ENCODE assay signal across 8 cellular contexts in the genomic region with DNA sequence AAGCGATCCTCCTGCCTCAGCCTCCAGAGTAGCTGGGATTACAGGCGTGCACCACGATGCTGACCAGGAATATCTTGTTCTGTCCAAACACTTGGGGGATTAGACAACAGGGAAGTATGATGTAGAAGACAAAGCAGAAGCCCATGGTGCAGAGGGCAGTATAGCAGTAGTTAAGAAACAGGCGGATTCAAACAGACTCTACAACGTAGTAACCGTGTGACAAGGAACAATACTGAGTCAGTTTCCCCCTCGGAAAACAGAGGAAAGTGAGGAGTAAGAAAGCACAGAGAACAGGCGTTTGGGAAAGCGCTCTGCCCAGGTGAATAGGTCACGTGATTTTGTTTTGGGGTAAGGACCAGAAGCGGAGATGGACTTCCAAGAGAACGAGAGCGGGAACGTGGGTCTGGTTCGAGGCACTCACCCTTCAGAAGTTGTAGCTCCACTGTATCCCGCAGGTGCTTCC. TPM values are rescaled to one million over a fixed set of nuclear protein-coding genes. Genes with fewer than 3 reads are reported as not detected.
DNase-seq lines count a peak whose midpoint lies in the region; ATAC-seq and TF ChIP-seq lines count a peak whose summit lies in the region.

No MANE protein-coding gene starts in this region.

- H3K4me3 ChIP-seq in heart right ventricle (peak overlapping the region; percentile 73 to 100 (median 92)), dorsolateral prefrontal cortex (peak overlapping the region; percentile 68 to 100 (median 95)), neural cell (ENCODE audit: low read length) (peak overlapping the region; percentile 80)

- TF ChIP-seq EP300 in Ishikawa (IDR thresholded peaks at IDR 0.05; ENCODE audit: borderline replicate concordance) = no peak
- TF ChIP-seq EP300 in neural cell (conservative IDR thresholded peaks at IDR 0.05; ENCODE audit: poor library complexity, severe bottlenecking) = no peak

- no peaks in the 10 kb centered on the region for H4K20me1 ChIP-seq in neural cell (ENCODE audit: insufficient read depth)

- H3K36me3 ChIP-seq in heart right ventricle = peaks cover 0 to 66% (median 6%) of the 10 kb centered on the region in 9 donors
- no peaks in the 10 kb centered on the region for H3K36me3 ChIP-seq in neural cell (ENCODE audit: insufficient read depth, low read length)

- H3K27me3 ChIP-seq in heart right ventricle (no peaks in the 10 kb centered on the region), dorsolateral prefrontal cortex (no peaks in the 10 kb centered on the region), neural cell (ENCODE audit: insufficient read depth, low read depth, low read length) (no peaks in the 10 kb centered on the region)

- ATAC-seq in heart right ventricle (peak in 3 of 8 donors; percentile 2 to 3 (median 2)), HG02981 (IDR thresholded peaks at IDR 0.05; ENCODE audit: unreplicated experiment) (no peak)

- TF ChIP-seq RAD21 in Ishikawa (IDR thresholded peaks at IDR 0.05; ENCODE audit: low read depth) (no peak), neural cell (conservative IDR thresholded peaks at IDR 0.05) (no peak)

- H3K9me2 ChIP-seq in neural cell (ENCODE audit: insufficient read depth, low read length) = no peaks in the 10 kb centered on the region

- TF ChIP-seq CTCF in heart right ventricle (IDR thresholded peaks at IDR 0.05) = no peak
- TF ChIP-seq CTCF in dorsolateral prefrontal cortex (IDR thresholded peaks at IDR 0.05 in 54 of 56, conservative IDR thresholded peaks at IDR 0.05 in 2 of 56; ENCODE audit: low read depth in 1 of 56, partially characterized antibody in 56 of 56) = no peak
- no peak for TF ChIP-seq CTCF in neural cell (IDR thresholded peaks at IDR 0.05; ENCODE audit: poor library complexity, severe bottlenecking)

- H3F3A ChIP-seq in neural cell (ENCODE audit: insufficient read depth, low read length, poor library complexity, severe bottlenecking) = no peaks in the 10 kb centered on the region

- peaks cover 26% of the 10 kb centered on the region for H3K79me2 ChIP-seq in neural cell (replicated peaks; ENCODE audit: insufficient read depth, low read length)

- H3K9me3 ChIP-seq in heart right ventricle = no peaks in the 10 kb centered on the region
- H3K9me3 ChIP-seq in neural cell (ENCODE audit: low read length) = no peaks in the 10 kb centered on the region

- peak overlapping the region; percentile 91 for H3K9ac ChIP-seq in neural cell (ENCODE audit: low read length)

- DNase-seq in heart right ventricle = no peak
- no peak for DNase-seq in cardiac septum (ENCODE audit: low spot score)
- no peak for DNase-seq in dorsolateral prefrontal cortex
- DNase-seq in stimulated activated CD4-positive, alpha-beta T cell treated with anti-CD3 and anti-CD28 coated beads, Interleukin-1b, Interleukin-23, amount 100 ng/mL, for 48 hours = no peak
- no peak for DNase-seq in GM19238 (ENCODE audit: insufficient read length, low spot score)

- H3K4me2 ChIP-seq in neural cell (ENCODE audit: low read length) = peak overlapping the region; percentile 94

- intact Hi-C loops in heart right ventricle (cut with DNase I) = loop anchor here in 4 of 10 donors (1.0 to 10.0 kb wide), 3 partner anchors 45 to 127 kb away; a partner anchor contains a TSS
- intact Hi-C loops in cardiac septum (cut with DNase I) = loop anchor here (5.0 kb wide), 1 partner anchor 45 kb away; a partner anchor contains a TSS
- intact Hi-C loops in dorsolateral prefrontal cortex (cut with DNase I) = loop anchor here (2.0 to 10.0 kb wide), 4 partner anchors 19 to 453 kb away; a partner anchor contains a TSS

- peak overlapping the region; percentile 66 for H2AFZ ChIP-seq in neural cell (ENCODE audit: low read depth, low read length)

- 2 to 3% methylated on average over 16 of the region's 16 CpGs for WGBS in heart right ventricle, 2 donors

- H3K4me1 ChIP-seq in heart right ventricle = peaks cover 8 to 44% (median 35%) of the 10 kb centered on the region in 9 donors

- H3K27ac ChIP-seq in heart right ventricle (peak overlapping the region in 9 of 10 donors; percentile 82 to 96 (median 92)), dorsolateral prefrontal cortex (peak overlapping the region in 56 of 59 donors; percentile 81 to 100 (median 98)), neural cell (ENCODE audit: low read length) (peak overlapping the region; percentile 97)

TF ChIP-seq in Ishikawa, 13 proteins besides CTCF, POLR2A, EP300 and RAD21:
- TF ChIP-seq, protein P1, sequence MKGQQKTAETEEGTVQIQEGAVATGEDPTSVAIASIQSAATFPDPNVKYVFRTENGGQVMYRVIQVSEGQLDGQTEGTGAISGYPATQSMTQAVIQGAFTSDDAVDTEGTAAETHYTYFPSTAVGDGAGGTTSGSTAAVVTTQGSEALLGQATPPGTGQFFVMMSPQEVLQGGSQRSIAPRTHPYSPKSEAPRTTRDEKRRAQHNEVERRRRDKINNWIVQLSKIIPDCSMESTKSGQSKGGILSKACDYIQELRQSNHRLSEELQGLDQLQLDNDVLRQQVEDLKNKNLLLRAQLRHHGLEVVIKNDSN (IDR thresholded peaks at IDR 0.05) = peak; percentile 92
- TF ChIP-seq ZBTB7A (IDR thresholded peaks at IDR 0.05; ENCODE audit: low read depth) = no peak

TF ChIP-seq in neural cell, 6 proteins besides CTCF, POLR2A, EP300 and RAD21:
- TF ChIP-seq POLR2AphosphoS5 (IDR thresholded peaks at IDR 0.05) (no peak), EZH2 (IDR thresholded peaks at IDR 0.05; ENCODE audit: borderline replicate concordance, insufficient read depth, low read length, poor library complexity, severe bottlenecking) (no peak), SMC3 (conservative IDR thresholded peaks at IDR 0.05; ENCODE audit: poor library complexity) (no peak), MXI1 (conservative IDR thresholded peaks at IDR 0.05; ENCODE audit: poor library complexity, severe bottlenecking) (no peak), TAF1 (IDR thresholded peaks at IDR 0.05; ENCODE audit: low read depth) (no peak)
- TF ChIP-seq, protein P2, sequence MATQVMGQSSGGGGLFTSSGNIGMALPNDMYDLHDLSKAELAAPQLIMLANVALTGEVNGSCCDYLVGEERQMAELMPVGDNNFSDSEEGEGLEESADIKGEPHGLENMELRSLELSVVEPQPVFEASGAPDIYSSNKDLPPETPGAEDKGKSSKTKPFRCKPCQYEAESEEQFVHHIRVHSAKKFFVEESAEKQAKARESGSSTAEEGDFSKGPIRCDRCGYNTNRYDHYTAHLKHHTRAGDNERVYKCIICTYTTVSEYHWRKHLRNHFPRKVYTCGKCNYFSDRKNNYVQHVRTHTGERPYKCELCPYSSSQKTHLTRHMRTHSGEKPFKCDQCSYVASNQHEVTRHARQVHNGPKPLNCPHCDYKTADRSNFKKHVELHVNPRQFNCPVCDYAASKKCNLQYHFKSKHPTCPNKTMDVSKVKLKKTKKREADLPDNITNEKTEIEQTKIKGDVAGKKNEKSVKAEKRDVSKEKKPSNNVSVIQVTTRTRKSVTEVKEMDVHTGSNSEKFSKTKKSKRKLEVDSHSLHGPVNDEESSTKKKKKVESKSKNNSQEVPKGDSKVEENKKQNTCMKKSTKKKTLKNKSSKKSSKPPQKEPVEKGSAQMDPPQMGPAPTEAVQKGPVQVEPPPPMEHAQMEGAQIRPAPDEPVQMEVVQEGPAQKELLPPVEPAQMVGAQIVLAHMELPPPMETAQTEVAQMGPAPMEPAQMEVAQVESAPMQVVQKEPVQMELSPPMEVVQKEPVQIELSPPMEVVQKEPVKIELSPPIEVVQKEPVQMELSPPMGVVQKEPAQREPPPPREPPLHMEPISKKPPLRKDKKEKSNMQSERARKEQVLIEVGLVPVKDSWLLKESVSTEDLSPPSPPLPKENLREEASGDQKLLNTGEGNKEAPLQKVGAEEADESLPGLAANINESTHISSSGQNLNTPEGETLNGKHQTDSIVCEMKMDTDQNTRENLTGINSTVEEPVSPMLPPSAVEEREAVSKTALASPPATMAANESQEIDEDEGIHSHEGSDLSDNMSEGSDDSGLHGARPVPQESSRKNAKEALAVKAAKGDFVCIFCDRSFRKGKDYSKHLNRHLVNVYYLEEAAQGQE (IDR thresholded peaks at IDR 0.05; ENCODE audit: borderline replicate concordance) = peak; percentile 6

RNA-seq across cellular contexts. Expression of a gene that starts 0.3 kb away (rescaled TPM):
- total RNA-seq in heart right ventricle (10 to 100 TPM; 32.8 to 50.3 (median 44.2) TPM), cardiac septum (30.7 TPM), dorsolateral prefrontal cortex (10 to 100 TPM; 20.6 to 66.5 (median 44.9) TPM)
- polyA plus RNA-seq in heart right ventricle (10 to 100 TPM; 18.0 to 27.4 TPM), neural cell (22.3 and 31.0 TPM in 2 replicates)
- polyA minus RNA-seq in neural cell = 12.4 and 14.6 TPM in 2 replicates

RNA-seq across cellular contexts. Expression of a gene that starts 0.7 kb away (rescaled TPM):
- total RNA-seq in heart right ventricle (10 to 100 TPM; 26.5 to 35.8 (median 30.0) TPM), cardiac septum (25.9 TPM), dorsolateral prefrontal cortex (10 to 100 TPM; 28.0 to 67.5 (median 47.0) TPM)
- polyA plus RNA-seq in heart right ventricle (10 to 100 TPM; 36.3 to 42.8 TPM), neural cell (94.5 and 108 TPM in 2 replicates)
- 42.8 and 49.9 TPM in 2 replicates for polyA minus RNA-seq in neural cell

RNA-seq across cellular contexts. Expression of a gene that starts 18.4 kb away (rescaled TPM):
- total RNA-seq in heart right ventricle (10 to 100 TPM in 9 of 10 donors, 1 to 10 TPM in 1; 10.0 to 26.3 (median 15.5) TPM), cardiac septum (17.4 TPM), dorsolateral prefrontal cortex (10 to 100 TPM; 25.1 to 59.1 (median 46.4) TPM)
- polyA plus RNA-seq in heart right ventricle (10 to 100 TPM; 35.0 to 37.2 TPM), neural cell (31.6 and 34.2 TPM in 2 replicates)
- 35.8 and 43.8 TPM in 2 replicates for polyA minus RNA-seq in neural cell

RNA-seq across cellular contexts. Expression of a gene that starts 45.8 kb away (rescaled TPM):
- total RNA-seq in heart right ventricle (10 to 100 TPM; 13.9 to 23.8 (median 20.8) TPM), cardiac septum (17.7 TPM), dorsolateral prefrontal cortex (10 to 100 TPM; 11.3 to 29.4 (median 16.7) TPM)
- polyA plus RNA-seq in heart right ventricle (10 to 100 TPM; 17.0 to 46.3 TPM), neural cell (43.0 and 67.1 TPM in 2 replicates)
- polyA minus RNA-seq in neural cell = 11.0 and 16.1 TPM in 2 replicates

RNA-seq across cellular contexts. Expression of a gene that starts 46.1 kb away (rescaled TPM):
- total RNA-seq in heart right ventricle = 100 to 1,000 TPM in 1 of 10 donors, 10 to 100 TPM in 9; 78.0 to 101 (median 89.1) TPM
- 10 to 100 TPM; 85.7 to 91.8 TPM for polyA plus RNA-seq in heart right ventricle
- total RNA-seq in cardiac septum = 120 TPM
- 100 to 1,000 TPM in 36 of 120 experiments, 10 to 100 TPM in 84; 59.2 to 145 (median 94.1) TPM for total RNA-seq in dorsolateral prefrontal cortex
- 44.3 and 46.3 TPM in 2 replicates for polyA plus RNA-seq in neural cell
- polyA minus RNA-seq in neural cell = 65.1 and 65.7 TPM in 2 replicates
